In the genomic region with DNA sequence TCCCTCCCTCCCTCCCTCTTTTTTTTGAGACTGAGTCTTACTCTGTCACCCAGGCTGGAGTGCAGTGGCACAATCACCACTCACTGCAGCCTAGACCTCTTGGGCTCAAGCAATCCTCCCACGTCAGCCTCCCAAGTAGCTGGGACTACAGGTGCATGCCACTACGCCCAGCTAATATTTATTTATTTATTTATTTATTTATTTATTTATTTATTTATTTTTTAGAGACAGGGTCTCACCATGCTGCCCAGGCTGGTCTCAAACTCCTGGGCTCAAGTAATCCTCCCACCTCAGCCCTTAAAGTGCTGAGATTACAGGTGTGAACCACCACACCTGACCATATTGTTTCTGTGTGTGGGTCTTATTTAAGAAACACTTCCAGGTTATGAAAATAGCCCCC, we compare ENCODE assay signal across 18 cellular contexts. TPM values are rescaled to one million over a fixed set of nuclear protein-coding genes. Genes with fewer than 3 reads are reported as not detected.
"Had no signal": no experiment of that assay in that cellular context is flagged by ENCODE, and none has a peak within 500 bp of the region (broad histone marks: within the 10 kb centered on the region; RNA-seq: fewer than 3 reads in every experiment).

No MANE protein-coding gene starts in this region.

RNA-seq across cellular contexts. Expression of a gene that starts 11.1 kb away (rescaled TPM):
- total RNA-seq: activated naive CD4-positive, alpha-beta T cell treated with anti-CD3 and anti-CD28 coated beads for 36 hours; activated naive CD4-positive, alpha-beta T cell treated with anti-CD3 and anti-CD28 coated beads, Interleukin-2, amount 50 U/mL, for 72 hours; activated naive CD8-positive, alpha-beta T cell treated with anti-CD3 and anti-CD28 coated beads for 36 hours; activated naive CD8-positive, alpha-beta T cell treated with anti-CD3 and anti-CD28 coated beads, Interleukin-2, amount 10 ng/mL, durations not matched to agents 7 days and 5 days; activated T-cell treated with anti-CD3 and anti-CD28 coated beads, Interleukin-2, amount 50 U/mL, for 4 hours; activated T-cell treated with anti-CD3 and anti-CD28 coated beads, Interleukin-2, amount 50 U/mL, for 72 hours; activated T-helper 1 cell treated with anti-CD3 and anti-CD28 coated beads, Interleukin-12 subunit alpha, Interleukin-12 subunit beta, Interleukin-2, Interleukin-4 antibody, amounts not matched to agents 30 ng/mL and 10 ng/mL and 1 ng/mL, durations not matched to agents 14 hours and 24 hours and 36 hours; activated T-helper 17 cell treated with anti-CD3 and anti-CD28 coated beads, Interleukin-2, amount 50 U/mL, for 72 hours; activated T-helper 2 cell treated with anti-CD3 and anti-CD28 coated beads, Interferon-gamma antibody, Interleukin-2, Interleukin-4, amounts not matched to agents 10 μg/mL and 5 μg/mL and 100 μg/mL, durations not matched to agents 14 hours and 24 hours and 36 hours; adrenal gland; ascending aorta; astrocyte; body of pancreas; breast epithelium; bronchial epithelial cell; cerebellum had no signal

RNA-seq across cellular contexts. Expression of a gene that starts 23.9 kb away (rescaled TPM):
- total RNA-seq: activated naive CD4-positive, alpha-beta T cell treated with anti-CD3 and anti-CD28 coated beads for 36 hours; activated naive CD4-positive, alpha-beta T cell treated with anti-CD3 and anti-CD28 coated beads, Interleukin-2, amount 50 U/mL, for 72 hours; activated naive CD8-positive, alpha-beta T cell treated with anti-CD3 and anti-CD28 coated beads for 36 hours; activated T-helper 1 cell treated with anti-CD3 and anti-CD28 coated beads, Interleukin-12 subunit alpha, Interleukin-12 subunit beta, Interleukin-2, Interleukin-4 antibody, amounts not matched to agents 30 ng/mL and 10 ng/mL and 1 ng/mL, durations not matched to agents 14 hours and 24 hours and 36 hours; activated T-helper 17 cell treated with anti-CD3 and anti-CD28 coated beads, Interleukin-2, amount 50 U/mL, for 72 hours; ascending aorta; astrocyte; body of pancreas; bronchial epithelial cell; cardiac muscle cell; cardiac septum; cerebellum had no signal
- polyA plus RNA-seq: cardiac muscle cell had no signal
